In genomic region chr1:16020878-16021277, GRCh38 we compare ENCODE assay signal across 10 cellular contexts. TPM values are rescaled to one million over a fixed set of nuclear protein-coding genes. Genes with fewer than 3 reads are reported as not detected.
A peak's percentile ranks its signal among the peaks of the same experiment; 100 is the strongest.
DNase-seq lines count a peak whose midpoint lies in the region; ATAC-seq lines count a peak whose summit lies in the region.
"Not testable (repeated sequence)": the region's sequence is repeated elsewhere in the genome, so short reads cannot be mapped to it uniquely, and the experiment has no call there.
"Had no signal": no experiment of that assay in that cellular context is flagged by ENCODE, and none has a peak within 500 bp of the region (broad histone marks: within the 10 kb centered on the region; RNA-seq: fewer than 3 reads in every experiment).

No MANE protein-coding gene starts in this region.

- not testable (repeated sequence) for H3K9me3 ChIP-seq in BLaER1 treated with 17β-estradiol and CSF1 and Interleukin-3, amounts not matched to agents 10 nM and 100 nM (replicated peaks in 1 of 11)

- H3K27me3 ChIP-seq in BLaER1 treated with 17β-estradiol and CSF1 and Interleukin-3, amounts not matched to agents 10 nM and 100 nM, result peaks cover 0 to 12% (median 0%) of the 10 kb centered on the region in 11 experiments; a peak in 3 of 22 replicates

- peak; percentile 10 for DNase-seq in left ventricle myocardium superior

- ATAC-seq in left ventricle myocardium superior, result not testable (repeated sequence)

- not testable (repeated sequence) for H3K36me3 ChIP-seq in BLaER1 treated with 17β-estradiol and CSF1 and Interleukin-3, amounts not matched to agents 10 nM and 100 nM

- H3K4me3 ChIP-seq in BLaER1 treated with 17β-estradiol and CSF1 and Interleukin-3, amounts not matched to agents 10 nM and 100 nM, result not testable (repeated sequence)

- H3K4me1 ChIP-seq in BLaER1 treated with 17β-estradiol and CSF1 and Interleukin-3, amounts not matched to agents 10 nM and 100 nM, result peaks cover 36 to 82% (median 76%) of the 10 kb centered on the region in 10 experiments

- not testable (repeated sequence) for H3K27ac ChIP-seq in BLaER1 treated with 17β-estradiol and CSF1 and Interleukin-3, amounts not matched to agents 10 nM and 100 nM

- intact Hi-C loops in left ventricle myocardium superior (cut with micrococcal nuclease), result not testable (repeated sequence)

- H3K9ac ChIP-seq in BLaER1 treated with 17β-estradiol and CSF1 and Interleukin-3, amounts not matched to agents 10 nM and 100 nM, result not testable (repeated sequence)

- H3K4me2 ChIP-seq in BLaER1 treated with 17β-estradiol and CSF1 and Interleukin-3, amounts not matched to agents 10 nM and 100 nM, result peak overlapping the region in 7 of 11 experiments; percentile 53 to 87 (median 62); a peak in 8 of 22 replicates

- peaks cover 0 to 16% (median 0%) of the 10 kb centered on the region in 11 experiments; a peak in 3 of 22 replicates for H4K20me1 ChIP-seq in BLaER1 treated with 17β-estradiol and CSF1 and Interleukin-3, amounts not matched to agents 10 nM and 100 nM

RNA-seq across cellular contexts. Expression of gene CLCNKA, which starts 1.0 kb away (rescaled TPM):
- total RNA-seq in left ventricle myocardium superior, result 0.15 TPM
- total RNA-seq: A172; activated naive CD4-positive, alpha-beta T cell treated with anti-CD3 and anti-CD28 coated beads for 36 hours; CD4-positive, alpha-beta T cell; T-helper 2 cell treated with Interferon-gamma antibody and Interleukin-4, amounts not matched to agents 100 ng/mL and 5 ng/mL, for 36 hours had no signal

RNA-seq across cellular contexts. Expression of gene HSPB7, which starts 3.0 kb away (rescaled TPM):
- total RNA-seq in left ventricle myocardium superior, result 3,996 TPM
- total RNA-seq: A172; activated naive CD4-positive, alpha-beta T cell treated with anti-CD3 and anti-CD28 coated beads for 36 hours; CD4-positive, alpha-beta T cell; T-helper 2 cell treated with Interferon-gamma antibody and Interleukin-4, amounts not matched to agents 100 ng/mL and 5 ng/mL, for 36 hours had no signal

RNA-seq across cellular contexts. Expression of gene SRARP, which starts 16.8 kb away (rescaled TPM):
- 0.84 TPM for total RNA-seq in left ventricle myocardium superior
- total RNA-seq: A172; activated naive CD4-positive, alpha-beta T cell treated with anti-CD3 and anti-CD28 coated beads for 36 hours; CD4-positive, alpha-beta T cell; left lobe of liver; myocyte; posterior vena cava; subcutaneous adipose tissue; T-helper 2 cell treated with Interferon-gamma antibody and Interleukin-4, amounts not matched to agents 100 ng/mL and 5 ng/mL, for 36 hours had no signal

RNA-seq across cellular contexts. Expression of gene CLCNKB, which starts 22.7 kb away (rescaled TPM):
- 2.1 TPM for total RNA-seq in left ventricle myocardium superior
- total RNA-seq: A172; activated naive CD4-positive, alpha-beta T cell treated with anti-CD3 and anti-CD28 coated beads for 36 hours; CD4-positive, alpha-beta T cell; left lobe of liver; myocyte; T-helper 2 cell treated with Interferon-gamma antibody and Interleukin-4, amounts not matched to agents 100 ng/mL and 5 ng/mL, for 36 hours had no signal

RNA-seq across cellular contexts. Expression of gene ZBTB17, which starts 45.0 kb away (rescaled TPM):
- 27.3 TPM for total RNA-seq in left ventricle myocardium superior
